Comparison of ENCODE assay signal across 26 cellular contexts in genomic region chr4:21856754-21857153, GRCh38.
"Had no signal": no experiment of that assay in that cellular context is flagged by ENCODE, and none has a peak within 500 bp of the region (broad histone marks: within the 10 kb centered on the region; RNA-seq: fewer than 3 reads in every experiment).

No MANE protein-coding gene starts in this region.

- DNase-seq: activated CD4-positive, alpha-beta T cell treated with anti-CD3 and anti-CD28 coated beads for 36 hours; activated CD8-positive, alpha-beta T cell treated with anti-CD3 and anti-CD28 coated beads for 36 hours; activated effector memory CD4-positive, alpha-beta T cell treated with Interleukin-2 at 50 U/mL for 16 hours; activated naive CD4-positive, alpha-beta T cell; activated naive CD8-positive, alpha-beta T cell treated with anti-CD3 and anti-CD28 coated beads, Interleukin-2, amount 50 U/mL, for 24 hours; activated T-cell treated with anti-CD3 and anti-CD28 coated beads, Interleukin-2, amount 50 U/mL, for 24 hours; amniotic stem cell; KG1; NCI-H1092; NCI-H1417; NCI-H1930; NCI-H2171; NCI-H226; NCI-H510A; NCI-H526 treated with DMSO at 0.1 percent for 48 hours; NCI-H82; RPMI8226; T-helper 1 cell had no signal

- H3K4me3 Mint-ChIP-seq: activated CD4-positive, alpha-beta T cell treated with anti-CD3 and anti-CD28 coated beads for 36 hours; activated CD8-positive, alpha-beta T cell treated with anti-CD3 and anti-CD28 coated beads for 36 hours; activated naive CD4-positive, alpha-beta T cell treated with anti-CD3 and anti-CD28 coated beads, Interleukin-2, amount 50 U/mL, for 24 hours; activated naive CD8-positive, alpha-beta T cell treated with anti-CD3 and anti-CD28 coated beads, Interleukin-2, amount 50 U/mL, for 24 hours; activated T-cell treated with anti-CD3 and anti-CD28 coated beads, Interleukin-2, amount 50 U/mL, for 24 hours; activated T-helper 1 cell treated with anti-CD3 and anti-CD28 coated beads, Interleukin-12 subunit alpha, Interleukin-12 subunit beta, Interleukin-2, Interleukin-4 antibody, amounts not matched to agents 30 ng/mL and 10 ng/mL and 1 ng/mL, durations not matched to agents 14 hours and 24 hours and 36 hours; brain; IgD-negative memory B cell had no signal

- H3K4me3 ChIP-seq: SK-N-MC had no signal

- H3K4me1 Mint-ChIP-seq: activated CD4-positive, alpha-beta T cell treated with anti-CD3 and anti-CD28 coated beads for 36 hours; activated naive CD4-positive, alpha-beta T cell treated with anti-CD3 and anti-CD28 coated beads, Interleukin-2, amount 50 U/mL, for 24 hours; activated naive CD8-positive, alpha-beta T cell treated with anti-CD3 and anti-CD28 coated beads, Interleukin-2, amount 50 U/mL, for 24 hours; brain; IgD-negative memory B cell had no signal

- H3K27me3 Mint-ChIP-seq: activated CD4-positive, alpha-beta T cell treated with anti-CD3 and anti-CD28 coated beads for 36 hours; activated naive CD8-positive, alpha-beta T cell treated with anti-CD3 and anti-CD28 coated beads, Interleukin-2, amount 50 U/mL, for 24 hours; activated T-cell treated with anti-CD3 and anti-CD28 coated beads, Interleukin-2, amount 50 U/mL, for 24 hours; brain; IgD-negative memory B cell had no signal

- H3K36me3 Mint-ChIP-seq: activated naive CD4-positive, alpha-beta T cell treated with anti-CD3 and anti-CD28 coated beads, Interleukin-2, amount 50 U/mL, for 24 hours; brain; IgD-negative memory B cell had no signal

- H3K9me3 Mint-ChIP-seq: activated CD8-positive, alpha-beta T cell treated with anti-CD3 and anti-CD28 coated beads for 36 hours; activated naive CD4-positive, alpha-beta T cell treated with anti-CD3 and anti-CD28 coated beads, Interleukin-2, amount 50 U/mL, for 24 hours; activated naive CD8-positive, alpha-beta T cell treated with anti-CD3 and anti-CD28 coated beads, Interleukin-2, amount 50 U/mL, for 24 hours; activated T-helper 1 cell treated with anti-CD3 and anti-CD28 coated beads, Interleukin-12 subunit alpha, Interleukin-12 subunit beta, Interleukin-2, Interleukin-4 antibody, amounts not matched to agents 30 ng/mL and 10 ng/mL and 1 ng/mL, durations not matched to agents 14 hours and 24 hours and 36 hours had no signal

- H3K27ac ChIP-seq: SK-N-MC, VCaP had no signal

- H3K27ac Mint-ChIP-seq: activated CD4-positive, alpha-beta T cell treated with anti-CD3 and anti-CD28 coated beads for 36 hours; activated CD8-positive, alpha-beta T cell treated with anti-CD3 and anti-CD28 coated beads for 36 hours; activated naive CD4-positive, alpha-beta T cell treated with anti-CD3 and anti-CD28 coated beads, Interleukin-2, amount 50 U/mL, for 24 hours; activated naive CD8-positive, alpha-beta T cell treated with anti-CD3 and anti-CD28 coated beads, Interleukin-2, amount 50 U/mL, for 24 hours; activated T-cell treated with anti-CD3 and anti-CD28 coated beads, Interleukin-2, amount 50 U/mL, for 24 hours; activated T-helper 1 cell treated with anti-CD3 and anti-CD28 coated beads, Interleukin-12 subunit alpha, Interleukin-12 subunit beta, Interleukin-2, Interleukin-4 antibody, amounts not matched to agents 30 ng/mL and 10 ng/mL and 1 ng/mL, durations not matched to agents 14 hours and 24 hours and 36 hours; brain; IgD-negative memory B cell had no signal

- ATAC-seq: activated CD4-positive, alpha-beta T cell treated with anti-CD3 and anti-CD28 coated beads for 36 hours; activated CD8-positive, alpha-beta T cell treated with anti-CD3 and anti-CD28 coated beads for 36 hours; activated naive CD8-positive, alpha-beta T cell treated with anti-CD3 and anti-CD28 coated beads, Interleukin-2, amount 50 U/mL, for 24 hours; Panc1; Right ventricle myocardium inferior had no signal
